ENCODE assay signal across 20 cellular contexts in genomic region chr2:240128608-240129144, GRCh38. TPM values are rescaled to one million over a fixed set of nuclear protein-coding genes. Genes with fewer than 3 reads are reported as not detected.
DNase-seq lines count a peak whose midpoint lies in the region; ATAC-seq and TF ChIP-seq lines count a peak whose summit lies in the region.
"Had no signal": no experiment of that assay in that cellular context is flagged by ENCODE, and none has a peak within 500 bp of the region (broad histone marks: within the 10 kb centered on the region; RNA-seq: fewer than 3 reads in every experiment).

No MANE protein-coding gene starts in this region.

- peaks cover 0 to 37% of the 10 kb centered on the region in 2 donors for H3K36me3 ChIP-seq in gastrocnemius medialis
- H3K36me3 ChIP-seq in mesenchymal stem cell (ENCODE audit: control insufficient read depth in 1 of 2, insufficient read depth in 2 of 2, low read depth in 1 of 2, low read length in 2 of 2), result peaks cover 79% of the 10 kb centered on the region in 2 experiments

- TF ChIP-seq CTCF in RWPE1 (conservative IDR thresholded peaks at IDR 0.05; ENCODE audit: low read depth) (no peak), foreskin keratinocyte (conservative IDR thresholded peaks at IDR 0.05) (no peak), gastrocnemius medialis (IDR thresholded peaks at IDR 0.05 in 4 of 5, conservative IDR thresholded peaks at IDR 0.05 in 1 of 5) (no peak)

- intact Hi-C loops in gastrocnemius medialis (cut with DNase I; ENCODE audit: low total_unique reads) (no loop called here), posterior vena cava (cut with DNase I) (no loop called here)

- H3K9me3 ChIP-seq in gastrocnemius medialis, result no peaks in the 10 kb centered on the region
- H3K9me3 ChIP-seq in mesenchymal stem cell (ENCODE audit: control insufficient read depth, low read length), result no peaks in the 10 kb centered on the region
- H3K9me3 ChIP-seq: BLaER1, MG63 had no signal

- POLR2A ChIA-PET in RWPE1 (lab: Yijun Ruan, JAX; ENCODE audit: low non-redundant PET), result no interaction called here

- CTCF ChIA-PET in RWPE1 (lab: Yijun Ruan, JAX), result no interaction called here

- H3K27ac ChIP-seq in RWPE1 (peak overlapping the region; percentile 12; the same call in 1 of the 2 replicates), foreskin keratinocyte (no peak overlapping the region), gastrocnemius medialis (peak overlapping the region; percentile 49 to 79 (median 69)), mesenchymal stem cell (ENCODE audit: low read length, poor library complexity, severe bottlenecking) (no peak overlapping the region)
- H3K27ac ChIP-seq: 22Rv1, BLaER1, PC-9 had no signal

- no peak overlapping the region for H3K14ac ChIP-seq in mesenchymal stem cell (ENCODE audit: low read length in 2 of 2)

- H3K9ac ChIP-seq in mesenchymal stem cell (ENCODE audit: low read length), result no peak overlapping the region
- H3K9ac ChIP-seq: BLaER1 had no signal

- in situ Hi-C loops in gastrocnemius medialis (cut with MboI; ENCODE audit: low sequenced_read_pairs in 4 of 4), result loop anchor here in 1 of 4 donors (25.0 kb wide), 1 partner anchor 1091 kb away; no protein-coding TSS in a partner anchor

- H2BK12ac ChIP-seq in mesenchymal stem cell (ENCODE audit: low read length in 2 of 2), result no peak overlapping the region

- H3K27me3 ChIP-seq in foreskin keratinocyte (no peaks in the 10 kb centered on the region), gastrocnemius medialis (no peaks in the 10 kb centered on the region), mesenchymal stem cell (ENCODE audit: control insufficient read depth in 1 of 2, insufficient read depth in 1 of 2, low read length in 2 of 2) (no peaks in the 10 kb centered on the region)
- H3K27me3 ChIP-seq: BLaER1, MG63 had no signal

- 98% methylated on average over 12 of the region's 12 CpGs for WGBS in mesenchymal stem cell

- peaks cover 42% of the 10 kb centered on the region for H3K79me1 ChIP-seq in mesenchymal stem cell (replicated peaks; ENCODE audit: low read length, poor library complexity, severe bottlenecking)

- no peak overlapping the region for H2AFZ ChIP-seq in mesenchymal stem cell (ENCODE audit: low read depth, low read length)
- H2AFZ ChIP-seq: GM23338, PC-9 had no signal

- no peak overlapping the region for H3K23ac ChIP-seq in mesenchymal stem cell (ENCODE audit: low read length in 2 of 2)

- no peak overlapping the region for H3K4me2 ChIP-seq in mesenchymal stem cell (ENCODE audit: low read length, poor library complexity, severe bottlenecking)
- H3K4me2 ChIP-seq: BLaER1, GM23338, PC-9 had no signal

- no peak overlapping the region for H2BK5ac ChIP-seq in mesenchymal stem cell (ENCODE audit: low read depth, low read length, poor library complexity, severe bottlenecking)

- DNase-seq in activated CD4-positive, alpha-beta T cell treated with anti-CD3 and anti-CD28 coated beads for 48 hours, result peak; percentile 0
- no peak for DNase-seq in activated CD4-positive, alpha-beta T cell treated with anti-CD3 and anti-CD28 coated beads, Interleukin-2, amount 50 U/mL, for 48 hours
- DNase-seq in RWPE1 (ENCODE audit: low spot score), result no peak
- DNase-seq in foreskin keratinocyte, result peak in 1 of 2 donors; percentile 21
- DNase-seq in gastrocnemius medialis, result peak; percentile 64 to 80
- no peak for DNase-seq in mesenchymal stem cell
- no peak for DNase-seq in posterior vena cava (ENCODE audit: low spot score)
- DNase-seq in activated CD4-positive, alpha-beta T cell treated with anti-CD3 and anti-CD28 coated beads, Interleukin-2, amount 50 U/mL, for 4 hours, result no peak
- DNase-seq: CD8-positive, alpha-beta memory T cell; DND-41; HFFc6; MG63; NCI-H1092 treated with DMSO at 0.1 percent for 48 hours; NCI-H1694; NCI-H446 treated with DMSO at 0.1 percent for 48 hours; NCI-H774; PC-9 had no signal

- TF ChIP-seq POLR2A in gastrocnemius medialis (IDR thresholded peaks at IDR 0.05), result no peak

- H3K4ac ChIP-seq in mesenchymal stem cell (ENCODE audit: low read depth in 1 of 2, low read length in 2 of 2), result peak overlapping the region in 1 of 2 experiments; percentile 5

- ATAC-seq in foreskin keratinocyte (peak; percentile 50), gastrocnemius medialis (peak; percentile 81 to 91)
- ATAC-seq: GM23338 had no signal

- no peak overlapping the region for H3K18ac ChIP-seq in mesenchymal stem cell (ENCODE audit: low read depth in 1 of 2, low read length in 2 of 2)

- no peak overlapping the region for H2BK15ac ChIP-seq in mesenchymal stem cell (ENCODE audit: low read depth, poor library complexity, severe bottlenecking)

- H4K91ac ChIP-seq in mesenchymal stem cell (ENCODE audit: low read length), result no peak overlapping the region

- no peak overlapping the region for H2AK5ac ChIP-seq in mesenchymal stem cell (ENCODE audit: low read length, severe bottlenecking)

- H3K4me1 ChIP-seq in foreskin keratinocyte (no peaks in the 10 kb centered on the region), gastrocnemius medialis (peaks cover 12 to 23% of the 10 kb centered on the region in 2 donors), mesenchymal stem cell (ENCODE audit: control insufficient read depth, insufficient read depth, low read depth, low read length) (no peaks in the 10 kb centered on the region)
- H3K4me1 ChIP-seq: BLaER1 had no signal

- H2BK120ac ChIP-seq in mesenchymal stem cell (ENCODE audit: low read depth, low read length), result no peak overlapping the region

- H3K4me3 ChIP-seq in gastrocnemius medialis (no peak overlapping the region), mesenchymal stem cell (ENCODE audit: insufficient read depth in 1 of 2, low read depth in 1 of 2, low read length in 2 of 2) (no peak overlapping the region)
- H3K4me3 ChIP-seq: BLaER1, GM23338, MG63, PC-9 had no signal

- H4K8ac ChIP-seq in mesenchymal stem cell (ENCODE audit: low read length), result no peak overlapping the region

RNA-seq across cellular contexts. Expression of gene COPS9, which starts 7.4 kb away (rescaled TPM):
- 150 and 161 TPM in 2 replicates for total RNA-seq in foreskin keratinocyte
- polyA plus RNA-seq in foreskin keratinocyte, result 316 and 358 TPM in 2 replicates
- total RNA-seq in gastrocnemius medialis, result 100 to 1,000 TPM; 163 to 219 (median 193) TPM
- 322 TPM for polyA plus RNA-seq in mesenchymal stem cell (2013, experiment 1 of 2)
- polyA plus RNA-seq in mesenchymal stem cell (2013, experiment 2 of 2), result 340 TPM
- total RNA-seq in posterior vena cava, result 100 to 1,000 TPM in 1 of 2 donors, 10 to 100 TPM in 1; 93.3 to 127 TPM

RNA-seq across cellular contexts. Expression of gene OTOS, which starts 11.8 kb away (rescaled TPM):
- not detected in 2 replicates for total RNA-seq in foreskin keratinocyte
- polyA plus RNA-seq in foreskin keratinocyte, result not detected in 2 replicates
- not detected for total RNA-seq in gastrocnemius medialis
- not detected for polyA plus RNA-seq in mesenchymal stem cell (2013, experiment 1 of 2)
- polyA plus RNA-seq in mesenchymal stem cell (2013, experiment 2 of 2), result not detected
- total RNA-seq in posterior vena cava, result not detected
- total RNA-seq: CD8-positive, alpha-beta memory T cell; GM23338; PC-9 had no signal
- polyA plus RNA-seq: CD8-positive, alpha-beta memory T cell had no signal

Comparison
In these comparisons a context has a peak if more than half of its experiments do, and no peak if none do; other contexts are left out.
1. DNase-seq: peak in activated CD4-positive, alpha-beta T cell treated with anti-CD3 and anti-CD28 coated beads for 48 hours (single experiment) and gastrocnemius medialis (2 of 2); none in activated CD4-positive, alpha-beta T cell treated with anti-CD3 and anti-CD28 coated beads, Interleukin-2, amount 50 U/mL, for 48 hours (0 of 2), RWPE1 (single experiment), mesenchymal stem cell (single experiment), posterior vena cava (single experiment) and activated CD4-positive, alpha-beta T cell treated with anti-CD3 and anti-CD28 coated beads, Interleukin-2, amount 50 U/mL, for 4 hours (0 of 2).
2. H3K27ac ChIP-seq: peak in RWPE1 (single experiment) and gastrocnemius medialis (4 of 4); none in foreskin keratinocyte (single experiment) and mesenchymal stem cell (single experiment).